Comparison of ENCODE assay signal across 1 cellular context in the genomic region with DNA sequence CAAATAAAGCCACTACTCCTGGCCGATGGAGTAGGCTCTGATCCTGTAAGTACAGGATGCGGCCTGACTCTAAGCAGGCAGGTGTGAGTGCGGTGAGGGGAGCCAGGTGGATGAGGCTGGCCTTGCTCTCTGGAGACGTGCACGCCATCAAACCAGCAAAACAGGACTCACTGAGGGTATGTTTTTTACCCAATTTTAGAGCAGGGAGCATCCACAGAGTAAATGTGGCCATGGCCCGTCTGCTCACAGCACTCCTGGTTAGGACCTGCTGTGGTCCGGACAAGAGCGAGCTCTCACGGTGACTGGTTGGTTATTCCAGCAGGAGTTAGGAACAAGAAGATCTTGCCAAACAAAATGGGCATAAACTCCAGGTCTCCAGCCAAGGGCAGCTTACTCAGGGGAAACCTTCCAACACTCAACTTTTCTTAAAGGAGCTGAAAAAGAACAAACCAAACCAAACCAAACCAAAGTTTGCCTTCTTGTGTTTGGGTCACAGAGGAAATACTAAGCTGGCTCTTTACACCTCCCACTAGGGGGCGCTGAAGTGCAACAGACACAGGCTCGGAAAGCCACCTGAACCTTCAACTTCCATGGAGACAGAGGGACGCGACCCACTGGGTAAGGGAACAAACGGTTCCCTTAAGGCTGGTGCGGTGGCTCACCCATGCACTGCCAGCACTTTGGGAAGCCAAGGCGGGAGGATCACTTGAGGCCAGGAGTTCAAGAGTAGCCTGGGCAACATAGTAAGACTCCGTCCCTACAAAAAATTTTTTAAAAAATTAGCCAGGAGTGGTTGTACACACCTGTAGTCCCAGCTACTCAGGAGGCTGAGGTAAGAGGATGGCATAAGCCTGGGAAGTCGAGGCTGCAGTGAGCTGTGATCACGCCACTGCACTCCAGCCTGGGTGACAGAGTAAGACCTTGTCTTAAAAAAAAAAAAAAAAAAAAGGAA.
TF ChIP-seq lines count a peak whose summit lies in the region.

No MANE protein-coding gene starts in this region.

TF ChIP-seq in HepG2, 621 proteins besides CTCF, POLR2A, EP300 and RAD21 (continued from another document and continues in another):
- peak; percentile 49; the same call in 1 of the 2 replicates for TF ChIP-seq FOSL2 (CRISPR knock-in tag; IDR thresholded peaks at IDR 0.05)
- no peak for TF ChIP-seq ZMYM3 (CRISPR knock-in tag; IDR thresholded peaks at IDR 0.05)
- no peak for TF ChIP-seq ZNF205 (CRISPR knock-in tag; IDR thresholded peaks at IDR 0.05)
- TF ChIP-seq, protein P1, sequence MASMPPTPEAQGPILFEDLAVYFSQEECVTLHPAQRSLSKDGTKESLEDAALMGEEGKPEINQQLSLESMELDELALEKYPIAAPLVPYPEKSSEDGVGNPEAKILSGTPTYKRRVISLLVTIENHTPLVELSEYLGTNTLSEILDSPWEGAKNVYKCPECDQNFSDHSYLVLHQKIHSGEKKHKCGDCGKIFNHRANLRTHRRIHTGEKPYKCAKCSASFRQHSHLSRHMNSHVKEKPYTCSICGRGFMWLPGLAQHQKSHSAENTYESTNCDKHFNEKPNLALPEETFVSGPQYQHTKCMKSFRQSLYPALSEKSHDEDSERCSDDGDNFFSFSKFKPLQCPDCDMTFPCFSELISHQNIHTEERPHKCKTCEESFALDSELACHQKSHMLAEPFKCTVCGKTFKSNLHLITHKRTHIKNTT (CRISPR knock-in tag; IDR thresholded peaks at IDR 0.05): no peak
- TF ChIP-seq SMAD3 (CRISPR knock-in tag; IDR thresholded peaks at IDR 0.05): no peak
- no peak for TF ChIP-seq ZKSCAN5 (CRISPR knock-in tag; IDR thresholded peaks at IDR 0.05)
- TF ChIP-seq, protein P2, sequence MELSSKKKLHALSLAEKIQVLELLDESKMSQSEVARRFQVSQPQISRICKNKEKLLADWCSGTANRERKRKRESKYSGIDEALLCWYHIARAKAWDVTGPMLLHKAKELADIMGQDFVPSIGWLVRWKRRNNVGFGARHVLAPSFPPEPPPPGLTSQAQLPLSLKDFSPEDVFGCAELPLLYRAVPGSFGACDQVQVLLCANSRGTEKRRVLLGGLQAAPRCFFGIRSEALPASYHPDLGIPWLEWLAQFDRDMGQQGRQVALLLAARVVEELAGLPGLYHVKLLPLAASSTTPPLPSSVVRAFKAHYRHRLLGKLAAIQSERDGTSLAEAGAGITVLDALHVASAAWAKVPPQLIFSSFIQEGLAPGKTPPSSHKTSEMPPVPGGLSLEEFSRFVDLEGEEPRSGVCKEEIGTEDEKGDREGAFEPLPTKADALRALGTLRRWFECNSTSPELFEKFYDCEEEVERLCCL (CRISPR knock-in tag; IDR thresholded peaks at IDR 0.05; ENCODE audit: borderline replicate concordance): no peak
- no peak for TF ChIP-seq ZNF709 (CRISPR knock-in tag; IDR thresholded peaks at IDR 0.05)
- TF ChIP-seq, protein P3, sequence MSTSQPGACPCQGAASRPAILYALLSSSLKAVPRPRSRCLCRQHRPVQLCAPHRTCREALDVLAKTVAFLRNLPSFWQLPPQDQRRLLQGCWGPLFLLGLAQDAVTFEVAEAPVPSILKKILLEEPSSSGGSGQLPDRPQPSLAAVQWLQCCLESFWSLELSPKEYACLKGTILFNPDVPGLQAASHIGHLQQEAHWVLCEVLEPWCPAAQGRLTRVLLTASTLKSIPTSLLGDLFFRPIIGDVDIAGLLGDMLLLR (CRISPR knock-in tag; IDR thresholded peaks at IDR 0.05): no peak
- TF ChIP-seq DNMT1 (CRISPR knock-in tag; IDR thresholded peaks at IDR 0.05): 0 out of 2 replicates have a peak, but pooled peaks have one; percentile 44
- TF ChIP-seq, protein P4, sequence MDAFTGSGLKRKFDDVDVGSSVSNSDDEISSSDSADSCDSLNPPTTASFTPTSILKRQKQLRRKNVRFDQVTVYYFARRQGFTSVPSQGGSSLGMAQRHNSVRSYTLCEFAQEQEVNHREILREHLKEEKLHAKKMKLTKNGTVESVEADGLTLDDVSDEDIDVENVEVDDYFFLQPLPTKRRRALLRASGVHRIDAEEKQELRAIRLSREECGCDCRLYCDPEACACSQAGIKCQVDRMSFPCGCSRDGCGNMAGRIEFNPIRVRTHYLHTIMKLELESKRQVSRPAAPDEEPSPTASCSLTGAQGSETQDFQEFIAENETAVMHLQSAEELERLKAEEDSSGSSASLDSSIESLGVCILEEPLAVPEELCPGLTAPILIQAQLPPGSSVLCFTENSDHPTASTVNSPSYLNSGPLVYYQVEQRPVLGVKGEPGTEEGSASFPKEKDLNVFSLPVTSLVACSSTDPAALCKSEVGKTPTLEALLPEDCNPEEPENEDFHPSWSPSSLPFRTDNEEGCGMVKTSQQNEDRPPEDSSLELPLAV (CRISPR knock-in tag; conservative IDR thresholded peaks at IDR 0.05; ENCODE audit: low read depth): no peak
- TF ChIP-seq ELF4 (CRISPR knock-in tag; IDR thresholded peaks at IDR 0.05; ENCODE audit: borderline replicate concordance): no peak
- TF ChIP-seq, protein P5, sequence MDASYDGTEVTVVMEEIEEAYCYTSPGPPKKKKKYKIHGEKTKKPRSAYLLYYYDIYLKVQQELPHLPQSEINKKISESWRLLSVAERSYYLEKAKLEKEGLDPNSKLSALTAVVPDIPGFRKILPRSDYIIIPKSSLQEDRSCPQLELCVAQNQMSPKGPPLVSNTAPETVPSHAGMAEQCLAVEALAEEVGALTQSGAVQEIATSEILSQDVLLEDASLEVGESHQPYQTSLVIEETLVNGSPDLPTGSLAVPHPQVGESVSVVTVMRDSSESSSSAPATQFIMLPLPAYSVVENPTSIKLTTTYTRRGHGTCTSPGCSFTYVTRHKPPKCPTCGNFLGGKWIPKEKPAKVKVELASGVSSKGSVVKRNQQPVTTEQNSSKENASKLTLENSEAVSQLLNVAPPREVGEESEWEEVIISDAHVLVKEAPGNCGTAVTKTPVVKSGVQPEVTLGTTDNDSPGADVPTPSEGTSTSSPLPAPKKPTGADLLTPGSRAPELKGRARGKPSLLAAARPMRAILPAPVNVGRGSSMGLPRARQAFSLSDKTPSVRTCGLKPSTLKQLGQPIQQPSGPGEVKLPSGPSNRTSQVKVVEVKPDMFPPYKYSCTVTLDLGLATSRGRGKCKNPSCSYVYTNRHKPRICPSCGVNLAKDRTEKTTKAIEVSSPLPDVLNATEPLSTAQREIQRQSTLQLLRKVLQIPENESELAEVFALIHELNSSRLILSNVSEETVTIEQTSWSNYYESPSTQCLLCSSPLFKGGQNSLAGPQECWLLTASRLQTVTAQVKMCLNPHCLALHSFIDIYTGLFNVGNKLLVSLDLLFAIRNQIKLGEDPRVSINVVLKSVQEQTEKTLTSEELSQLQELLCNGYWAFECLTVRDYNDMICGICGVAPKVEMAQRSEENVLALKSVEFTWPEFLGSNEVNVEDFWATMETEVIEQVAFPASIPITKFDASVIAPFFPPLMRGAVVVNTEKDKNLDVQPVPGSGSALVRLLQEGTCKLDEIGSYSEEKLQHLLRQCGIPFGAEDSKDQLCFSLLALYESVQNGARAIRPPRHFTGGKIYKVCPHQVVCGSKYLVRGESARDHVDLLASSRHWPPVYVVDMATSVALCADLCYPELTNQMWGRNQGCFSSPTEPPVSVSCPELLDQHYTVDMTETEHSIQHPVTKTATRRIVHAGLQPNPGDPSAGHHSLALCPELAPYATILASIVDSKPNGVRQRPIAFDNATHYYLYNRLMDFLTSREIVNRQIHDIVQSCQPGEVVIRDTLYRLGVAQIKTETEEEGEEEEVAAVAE (CRISPR knock-in tag; IDR thresholded peaks at IDR 0.05; ENCODE audit: borderline replicate concordance): no peak
- TF ChIP-seq GATAD2A (CRISPR knock-in tag; IDR thresholded peaks at IDR 0.05): 0 out of 2 replicates have a peak, but pooled peaks have one; percentile 14
- no peak for TF ChIP-seq ASH2L (IDR thresholded peaks at IDR 0.05; ENCODE audit: insufficient read length, low read depth, low read length)
- no peak for TF ChIP-seq ZNF530 (CRISPR knock-in tag; IDR thresholded peaks at IDR 0.05; ENCODE audit: low read depth)
- TF ChIP-seq, protein P6, sequence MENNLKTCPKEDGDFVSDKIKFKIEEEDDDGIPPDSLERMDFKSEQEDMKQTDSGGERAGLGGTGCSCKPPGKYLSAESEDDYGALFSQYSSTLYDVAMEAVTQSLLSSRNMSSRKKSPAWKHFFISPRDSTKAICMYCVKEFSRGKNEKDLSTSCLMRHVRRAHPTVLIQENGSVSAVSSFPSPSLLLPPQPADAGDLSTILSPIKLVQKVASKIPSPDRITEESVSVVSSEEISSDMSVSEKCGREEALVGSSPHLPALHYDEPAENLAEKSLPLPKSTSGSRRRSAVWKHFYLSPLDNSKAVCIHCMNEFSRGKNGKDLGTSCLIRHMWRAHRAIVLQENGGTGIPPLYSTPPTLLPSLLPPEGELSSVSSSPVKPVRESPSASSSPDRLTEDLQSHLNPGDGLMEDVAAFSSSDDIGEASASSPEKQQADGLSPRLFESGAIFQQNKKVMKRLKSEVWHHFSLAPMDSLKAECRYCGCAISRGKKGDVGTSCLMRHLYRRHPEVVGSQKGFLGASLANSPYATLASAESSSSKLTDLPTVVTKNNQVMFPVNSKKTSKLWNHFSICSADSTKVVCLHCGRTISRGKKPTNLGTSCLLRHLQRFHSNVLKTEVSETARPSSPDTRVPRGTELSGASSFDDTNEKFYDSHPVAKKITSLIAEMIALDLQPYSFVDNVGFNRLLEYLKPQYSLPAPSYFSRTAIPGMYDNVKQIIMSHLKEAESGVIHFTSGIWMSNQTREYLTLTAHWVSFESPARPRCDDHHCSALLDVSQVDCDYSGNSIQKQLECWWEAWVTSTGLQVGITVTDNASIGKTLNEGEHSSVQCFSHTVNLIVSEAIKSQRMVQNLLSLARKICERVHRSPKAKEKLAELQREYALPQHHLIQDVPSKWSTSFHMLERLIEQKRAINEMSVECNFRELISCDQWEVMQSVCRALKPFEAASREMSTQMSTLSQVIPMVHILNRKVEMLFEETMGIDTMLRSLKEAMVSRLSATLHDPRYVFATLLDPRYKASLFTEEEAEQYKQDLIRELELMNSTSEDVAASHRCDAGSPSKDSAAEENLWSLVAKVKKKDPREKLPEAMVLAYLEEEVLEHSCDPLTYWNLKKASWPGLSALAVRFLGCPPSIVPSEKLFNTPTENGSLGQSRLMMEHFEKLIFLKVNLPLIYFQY (CRISPR knock-in tag; IDR thresholded peaks at IDR 0.05; ENCODE audit: borderline replicate concordance): peak; percentile 61; the same call in 1 of the 2 replicates
- TF ChIP-seq ZNF121 (CRISPR knock-in tag; IDR thresholded peaks at IDR 0.05): no peak; the same call in 1 of the 2 replicates
- TF ChIP-seq, protein P7, sequence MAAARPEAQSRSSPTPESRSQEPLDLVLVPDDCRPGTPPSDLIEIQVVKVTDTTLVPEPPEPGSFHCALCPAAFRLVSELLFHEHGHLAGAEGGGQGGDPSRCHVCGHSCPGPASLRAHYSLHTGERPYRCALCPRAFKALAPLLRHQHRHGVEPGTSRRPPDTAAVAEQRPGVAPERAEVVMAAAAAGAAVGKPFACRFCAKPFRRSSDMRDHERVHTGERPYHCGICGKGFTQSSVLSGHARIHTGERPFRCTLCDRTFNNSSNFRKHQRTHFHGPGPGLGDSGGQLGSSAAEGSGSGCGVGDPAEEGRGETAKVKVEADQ (CRISPR knock-in tag; IDR thresholded peaks at IDR 0.05; ENCODE audit: borderline replicate concordance): no peak
- no peak for TF ChIP-seq GABPA (IDR thresholded peaks at IDR 0.05; ENCODE audit: low read depth, low read length)
- TF ChIP-seq GABPA (CRISPR knock-in tag; IDR thresholded peaks at IDR 0.05; ENCODE audit: low read depth): no peak
- TF ChIP-seq PITX1 (CRISPR knock-in tag; IDR thresholded peaks at IDR 0.05): peak; percentile 28; the same call in 1 of the 2 replicates
- TF ChIP-seq MAZ (IDR thresholded peaks at IDR 0.05; ENCODE audit: borderline replicate concordance, low read depth, low read length): no peak
- no peak for TF ChIP-seq MAZ (CRISPR knock-in tag; IDR thresholded peaks at IDR 0.05; ENCODE audit: low read depth)
- no peak for TF ChIP-seq ZNF644 (CRISPR knock-in tag; IDR thresholded peaks at IDR 0.05; ENCODE audit: low read depth)
- peak; percentile 29; the same call in 1 of the 2 replicates for TF ChIP-seq TSC22D2 (CRISPR knock-in tag; IDR thresholded peaks at IDR 0.05; ENCODE audit: borderline replicate concordance)
- TF ChIP-seq CBX1 (IDR thresholded peaks at IDR 0.05; ENCODE audit: low read depth): no peak
- TF ChIP-seq FOXJ3 (CRISPR knock-in tag; IDR thresholded peaks at IDR 0.05; ENCODE audit: borderline replicate concordance): no peak
- TF ChIP-seq SRF (IDR thresholded peaks at IDR 0.05; ENCODE audit: low read depth, low read length): no peak
- no peak for TF ChIP-seq ZNF703 (CRISPR knock-in tag; IDR thresholded peaks at IDR 0.05; ENCODE audit: borderline replicate concordance)
- no peak for TF ChIP-seq TBP (CRISPR knock-in tag; IDR thresholded peaks at IDR 0.05)
- TF ChIP-seq ZNF557 (CRISPR knock-in tag; IDR thresholded peaks at IDR 0.05): no peak
- TF ChIP-seq, protein P8, sequence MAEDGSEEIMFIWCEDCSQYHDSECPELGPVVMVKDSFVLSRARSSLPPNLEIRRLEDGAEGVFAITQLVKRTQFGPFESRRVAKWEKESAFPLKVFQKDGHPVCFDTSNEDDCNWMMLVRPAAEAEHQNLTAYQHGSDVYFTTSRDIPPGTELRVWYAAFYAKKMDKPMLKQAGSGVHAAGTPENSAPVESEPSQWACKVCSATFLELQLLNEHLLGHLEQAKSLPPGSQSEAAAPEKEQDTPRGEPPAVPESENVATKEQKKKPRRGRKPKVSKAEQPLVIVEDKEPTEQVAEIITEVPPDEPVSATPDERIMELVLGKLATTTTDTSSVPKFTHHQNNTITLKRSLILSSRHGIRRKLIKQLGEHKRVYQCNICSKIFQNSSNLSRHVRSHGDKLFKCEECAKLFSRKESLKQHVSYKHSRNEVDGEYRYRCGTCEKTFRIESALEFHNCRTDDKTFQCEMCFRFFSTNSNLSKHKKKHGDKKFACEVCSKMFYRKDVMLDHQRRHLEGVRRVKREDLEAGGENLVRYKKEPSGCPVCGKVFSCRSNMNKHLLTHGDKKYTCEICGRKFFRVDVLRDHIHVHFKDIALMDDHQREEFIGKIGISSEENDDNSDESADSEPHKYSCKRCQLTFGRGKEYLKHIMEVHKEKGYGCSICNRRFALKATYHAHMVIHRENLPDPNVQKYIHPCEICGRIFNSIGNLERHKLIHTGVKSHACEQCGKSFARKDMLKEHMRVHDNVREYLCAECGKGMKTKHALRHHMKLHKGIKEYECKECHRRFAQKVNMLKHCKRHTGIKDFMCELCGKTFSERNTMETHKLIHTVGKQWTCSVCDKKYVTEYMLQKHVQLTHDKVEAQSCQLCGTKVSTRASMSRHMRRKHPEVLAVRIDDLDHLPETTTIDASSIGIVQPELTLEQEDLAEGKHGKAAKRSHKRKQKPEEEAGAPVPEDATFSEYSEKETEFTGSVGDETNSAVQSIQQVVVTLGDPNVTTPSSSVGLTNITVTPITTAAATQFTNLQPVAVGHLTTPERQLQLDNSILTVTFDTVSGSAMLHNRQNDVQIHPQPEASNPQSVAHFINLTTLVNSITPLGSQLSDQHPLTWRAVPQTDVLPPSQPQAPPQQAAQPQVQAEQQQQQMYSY (CRISPR knock-in tag; IDR thresholded peaks at IDR 0.05): no peak
- 0 out of 2 replicates have a peak, but pooled peaks have one; percentile 31 for TF ChIP-seq MED1 (CRISPR knock-in tag; IDR thresholded peaks at IDR 0.05)
- TF ChIP-seq, protein P9, sequence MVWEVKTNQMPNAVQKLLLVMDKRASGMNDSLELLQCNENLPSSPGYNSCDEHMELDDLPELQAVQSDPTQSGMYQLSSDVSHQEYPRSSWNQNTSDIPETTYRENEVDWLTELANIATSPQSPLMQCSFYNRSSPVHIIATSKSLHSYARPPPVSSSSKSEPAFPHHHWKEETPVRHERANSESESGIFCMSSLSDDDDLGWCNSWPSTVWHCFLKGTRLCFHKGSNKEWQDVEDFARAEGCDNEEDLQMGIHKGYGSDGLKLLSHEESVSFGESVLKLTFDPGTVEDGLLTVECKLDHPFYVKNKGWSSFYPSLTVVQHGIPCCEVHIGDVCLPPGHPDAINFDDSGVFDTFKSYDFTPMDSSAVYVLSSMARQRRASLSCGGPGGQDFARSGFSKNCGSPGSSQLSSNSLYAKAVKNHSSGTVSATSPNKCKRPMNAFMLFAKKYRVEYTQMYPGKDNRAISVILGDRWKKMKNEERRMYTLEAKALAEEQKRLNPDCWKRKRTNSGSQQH (CRISPR knock-in tag; IDR thresholded peaks at IDR 0.05; ENCODE audit: low read depth): no peak
- TF ChIP-seq FOXO1 (CRISPR knock-in tag; IDR thresholded peaks at IDR 0.05): no peak
